Comparison of ENCODE assay signal across 2 cellular contexts in the genomic region with DNA sequence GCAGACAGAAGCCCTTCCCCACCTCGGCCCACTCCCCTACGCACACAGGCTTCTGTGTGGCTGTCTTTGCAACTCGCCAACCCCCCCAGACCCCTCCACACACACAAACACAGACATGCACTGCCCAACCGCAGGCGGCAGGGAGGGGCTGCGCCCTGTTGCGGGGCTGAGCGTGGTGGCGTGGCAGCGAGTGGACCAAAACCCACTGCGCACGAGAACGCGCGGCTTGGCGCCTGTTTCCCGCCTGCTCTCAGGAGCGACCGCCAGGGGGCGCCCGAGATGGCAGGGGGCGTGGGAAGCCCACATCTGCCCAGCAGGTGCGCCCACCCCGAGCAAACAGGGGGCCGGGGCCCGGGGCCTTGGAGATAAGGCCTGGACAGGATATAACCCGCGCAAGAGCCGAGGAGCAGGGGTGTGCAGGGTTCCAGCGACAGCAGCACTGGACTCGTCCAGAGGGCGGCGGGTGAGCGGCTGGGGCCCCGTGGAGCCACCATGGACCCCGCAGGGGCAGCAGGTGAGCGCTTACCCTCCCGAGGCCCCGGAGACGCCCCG.
TF ChIP-seq lines count a peak whose summit lies in the region.

A gene with protein sequence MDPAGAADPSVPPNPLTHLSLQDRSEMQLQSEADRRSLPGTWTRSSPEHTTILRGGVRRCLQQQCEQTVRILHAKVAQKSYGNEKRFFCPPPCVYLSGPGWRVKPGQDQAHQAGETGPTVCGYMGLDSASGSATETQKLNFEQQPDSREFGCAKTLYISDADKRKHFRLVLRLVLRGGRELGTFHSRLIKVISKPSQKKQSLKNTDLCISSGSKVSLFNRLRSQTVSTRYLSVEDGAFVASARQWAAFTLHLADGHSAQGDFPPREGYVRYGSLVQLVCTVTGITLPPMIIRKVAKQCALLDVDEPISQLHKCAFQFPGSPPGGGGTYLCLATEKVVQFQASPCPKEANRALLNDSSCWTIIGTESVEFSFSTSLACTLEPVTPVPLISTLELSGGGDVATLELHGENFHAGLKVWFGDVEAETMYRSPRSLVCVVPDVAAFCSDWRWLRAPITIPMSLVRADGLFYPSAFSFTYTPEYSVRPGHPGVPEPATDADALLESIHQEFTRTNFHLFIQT (plus strand): TSS at position 410 of the 552 bp plus-strand sequence. CDS start 83 bp downstream, at position 493.

TF ChIP-seq in SK-N-SH, 30 proteins besides CTCF, POLR2A, EP300 and RAD21:
- TF ChIP-seq, protein P1, sequence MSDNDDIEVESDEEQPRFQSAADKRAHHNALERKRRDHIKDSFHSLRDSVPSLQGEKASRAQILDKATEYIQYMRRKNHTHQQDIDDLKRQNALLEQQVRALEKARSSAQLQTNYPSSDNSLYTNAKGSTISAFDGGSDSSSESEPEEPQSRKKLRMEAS (IDR thresholded peaks at IDR 0.05; ENCODE audit: low read depth): no peak
- TF ChIP-seq TAF1 (IDR thresholded peaks at IDR 0.05; ENCODE audit: borderline replicate concordance, low read depth, low read length) (no peak), RFX5 (IDR thresholded peaks at IDR 0.05; ENCODE audit: low read length) (no peak), NRF1 (IDR thresholded peaks at IDR 0.05; ENCODE audit: low read depth, low read length) (no peak), RCOR1 (IDR thresholded peaks at IDR 0.05; ENCODE audit: low read length) (no peak), SMC3 (IDR thresholded peaks at IDR 0.05; ENCODE audit: low read depth, low read length) (peak; percentile 32; the same call in 1 of the 2 replicates), TEAD4 (IDR thresholded peaks at IDR 0.05; ENCODE audit: borderline replicate concordance, insufficient read depth) (no peak), FOXM1 (IDR thresholded peaks at IDR 0.05; ENCODE audit: low read depth) (no peak), CHD2 (IDR thresholded peaks at IDR 0.05; ENCODE audit: low read length, partially characterized antibody) (no peak)
TF ChIP-seq in SK-N-SH: peak in this region for 1.

TF ChIP-seq in K562, 482 proteins besides CTCF, POLR2A, EP300 and RAD21 (continued from another document and continues in another):
- TF ChIP-seq, protein P2, sequence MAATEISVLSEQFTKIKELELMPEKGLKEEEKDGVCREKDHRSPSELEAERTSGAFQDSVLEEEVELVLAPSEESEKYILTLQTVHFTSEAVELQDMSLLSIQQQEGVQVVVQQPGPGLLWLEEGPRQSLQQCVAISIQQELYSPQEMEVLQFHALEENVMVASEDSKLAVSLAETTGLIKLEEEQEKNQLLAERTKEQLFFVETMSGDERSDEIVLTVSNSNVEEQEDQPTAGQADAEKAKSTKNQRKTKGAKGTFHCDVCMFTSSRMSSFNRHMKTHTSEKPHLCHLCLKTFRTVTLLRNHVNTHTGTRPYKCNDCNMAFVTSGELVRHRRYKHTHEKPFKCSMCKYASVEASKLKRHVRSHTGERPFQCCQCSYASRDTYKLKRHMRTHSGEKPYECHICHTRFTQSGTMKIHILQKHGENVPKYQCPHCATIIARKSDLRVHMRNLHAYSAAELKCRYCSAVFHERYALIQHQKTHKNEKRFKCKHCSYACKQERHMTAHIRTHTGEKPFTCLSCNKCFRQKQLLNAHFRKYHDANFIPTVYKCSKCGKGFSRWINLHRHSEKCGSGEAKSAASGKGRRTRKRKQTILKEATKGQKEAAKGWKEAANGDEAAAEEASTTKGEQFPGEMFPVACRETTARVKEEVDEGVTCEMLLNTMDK (IDR thresholded peaks at IDR 0.05; ENCODE audit: borderline replicate concordance, insufficient read depth, low read depth, low read length, poor library complexity, severe bottlenecking): peak; percentile 69
- TF ChIP-seq, protein P3, sequence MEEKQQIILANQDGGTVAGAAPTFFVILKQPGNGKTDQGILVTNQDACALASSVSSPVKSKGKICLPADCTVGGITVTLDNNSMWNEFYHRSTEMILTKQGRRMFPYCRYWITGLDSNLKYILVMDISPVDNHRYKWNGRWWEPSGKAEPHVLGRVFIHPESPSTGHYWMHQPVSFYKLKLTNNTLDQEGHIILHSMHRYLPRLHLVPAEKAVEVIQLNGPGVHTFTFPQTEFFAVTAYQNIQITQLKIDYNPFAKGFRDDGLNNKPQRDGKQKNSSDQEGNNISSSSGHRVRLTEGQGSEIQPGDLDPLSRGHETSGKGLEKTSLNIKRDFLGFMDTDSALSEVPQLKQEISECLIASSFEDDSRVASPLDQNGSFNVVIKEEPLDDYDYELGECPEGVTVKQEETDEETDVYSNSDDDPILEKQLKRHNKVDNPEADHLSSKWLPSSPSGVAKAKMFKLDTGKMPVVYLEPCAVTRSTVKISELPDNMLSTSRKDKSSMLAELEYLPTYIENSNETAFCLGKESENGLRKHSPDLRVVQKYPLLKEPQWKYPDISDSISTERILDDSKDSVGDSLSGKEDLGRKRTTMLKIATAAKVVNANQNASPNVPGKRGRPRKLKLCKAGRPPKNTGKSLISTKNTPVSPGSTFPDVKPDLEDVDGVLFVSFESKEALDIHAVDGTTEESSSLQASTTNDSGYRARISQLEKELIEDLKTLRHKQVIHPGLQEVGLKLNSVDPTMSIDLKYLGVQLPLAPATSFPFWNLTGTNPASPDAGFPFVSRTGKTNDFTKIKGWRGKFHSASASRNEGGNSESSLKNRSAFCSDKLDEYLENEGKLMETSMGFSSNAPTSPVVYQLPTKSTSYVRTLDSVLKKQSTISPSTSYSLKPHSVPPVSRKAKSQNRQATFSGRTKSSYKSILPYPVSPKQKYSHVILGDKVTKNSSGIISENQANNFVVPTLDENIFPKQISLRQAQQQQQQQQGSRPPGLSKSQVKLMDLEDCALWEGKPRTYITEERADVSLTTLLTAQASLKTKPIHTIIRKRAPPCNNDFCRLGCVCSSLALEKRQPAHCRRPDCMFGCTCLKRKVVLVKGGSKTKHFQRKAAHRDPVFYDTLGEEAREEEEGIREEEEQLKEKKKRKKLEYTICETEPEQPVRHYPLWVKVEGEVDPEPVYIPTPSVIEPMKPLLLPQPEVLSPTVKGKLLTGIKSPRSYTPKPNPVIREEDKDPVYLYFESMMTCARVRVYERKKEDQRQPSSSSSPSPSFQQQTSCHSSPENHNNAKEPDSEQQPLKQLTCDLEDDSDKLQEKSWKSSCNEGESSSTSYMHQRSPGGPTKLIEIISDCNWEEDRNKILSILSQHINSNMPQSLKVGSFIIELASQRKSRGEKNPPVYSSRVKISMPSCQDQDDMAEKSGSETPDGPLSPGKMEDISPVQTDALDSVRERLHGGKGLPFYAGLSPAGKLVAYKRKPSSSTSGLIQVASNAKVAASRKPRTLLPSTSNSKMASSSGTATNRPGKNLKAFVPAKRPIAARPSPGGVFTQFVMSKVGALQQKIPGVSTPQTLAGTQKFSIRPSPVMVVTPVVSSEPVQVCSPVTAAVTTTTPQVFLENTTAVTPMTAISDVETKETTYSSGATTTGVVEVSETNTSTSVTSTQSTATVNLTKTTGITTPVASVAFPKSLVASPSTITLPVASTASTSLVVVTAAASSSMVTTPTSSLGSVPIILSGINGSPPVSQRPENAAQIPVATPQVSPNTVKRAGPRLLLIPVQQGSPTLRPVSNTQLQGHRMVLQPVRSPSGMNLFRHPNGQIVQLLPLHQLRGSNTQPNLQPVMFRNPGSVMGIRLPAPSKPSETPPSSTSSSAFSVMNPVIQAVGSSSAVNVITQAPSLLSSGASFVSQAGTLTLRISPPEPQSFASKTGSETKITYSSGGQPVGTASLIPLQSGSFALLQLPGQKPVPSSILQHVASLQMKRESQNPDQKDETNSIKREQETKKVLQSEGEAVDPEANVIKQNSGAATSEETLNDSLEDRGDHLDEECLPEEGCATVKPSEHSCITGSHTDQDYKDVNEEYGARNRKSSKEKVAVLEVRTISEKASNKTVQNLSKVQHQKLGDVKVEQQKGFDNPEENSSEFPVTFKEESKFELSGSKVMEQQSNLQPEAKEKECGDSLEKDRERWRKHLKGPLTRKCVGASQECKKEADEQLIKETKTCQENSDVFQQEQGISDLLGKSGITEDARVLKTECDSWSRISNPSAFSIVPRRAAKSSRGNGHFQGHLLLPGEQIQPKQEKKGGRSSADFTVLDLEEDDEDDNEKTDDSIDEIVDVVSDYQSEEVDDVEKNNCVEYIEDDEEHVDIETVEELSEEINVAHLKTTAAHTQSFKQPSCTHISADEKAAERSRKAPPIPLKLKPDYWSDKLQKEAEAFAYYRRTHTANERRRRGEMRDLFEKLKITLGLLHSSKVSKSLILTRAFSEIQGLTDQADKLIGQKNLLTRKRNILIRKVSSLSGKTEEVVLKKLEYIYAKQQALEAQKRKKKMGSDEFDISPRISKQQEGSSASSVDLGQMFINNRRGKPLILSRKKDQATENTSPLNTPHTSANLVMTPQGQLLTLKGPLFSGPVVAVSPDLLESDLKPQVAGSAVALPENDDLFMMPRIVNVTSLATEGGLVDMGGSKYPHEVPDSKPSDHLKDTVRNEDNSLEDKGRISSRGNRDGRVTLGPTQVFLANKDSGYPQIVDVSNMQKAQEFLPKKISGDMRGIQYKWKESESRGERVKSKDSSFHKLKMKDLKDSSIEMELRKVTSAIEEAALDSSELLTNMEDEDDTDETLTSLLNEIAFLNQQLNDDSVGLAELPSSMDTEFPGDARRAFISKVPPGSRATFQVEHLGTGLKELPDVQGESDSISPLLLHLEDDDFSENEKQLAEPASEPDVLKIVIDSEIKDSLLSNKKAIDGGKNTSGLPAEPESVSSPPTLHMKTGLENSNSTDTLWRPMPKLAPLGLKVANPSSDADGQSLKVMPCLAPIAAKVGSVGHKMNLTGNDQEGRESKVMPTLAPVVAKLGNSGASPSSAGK (IDR thresholded peaks at IDR 0.05): peak; percentile 61
- TF ChIP-seq HNRNPL (IDR thresholded peaks at IDR 0.05; ENCODE audit: low read depth, low read length): peak; percentile 25; the same call in 1 of the 2 replicates
- TF ChIP-seq ZNF583 (CRISPR knock-in tag; IDR thresholded peaks at IDR 0.05): no peak
- TF ChIP-seq NRF1 (conservative IDR thresholded peaks at IDR 0.05 in 1 of 2, IDR thresholded peaks at IDR 0.05 in 1 of 2): peak; percentile 59 to 64
- no peak for TF ChIP-seq TAF9B (IDR thresholded peaks at IDR 0.05; ENCODE audit: partially characterized antibody)
- TF ChIP-seq ADNP (tag; IDR thresholded peaks at IDR 0.05): no peak
- 0 out of 2 replicates have a peak, but pooled peaks have one; percentile 28 for TF ChIP-seq XRCC5 (IDR thresholded peaks at IDR 0.05; ENCODE audit: low read depth, low read length)
- no peak for TF ChIP-seq FOXJ3 (CRISPR knock-in tag; IDR thresholded peaks at IDR 0.05)
- TF ChIP-seq, protein P4, sequence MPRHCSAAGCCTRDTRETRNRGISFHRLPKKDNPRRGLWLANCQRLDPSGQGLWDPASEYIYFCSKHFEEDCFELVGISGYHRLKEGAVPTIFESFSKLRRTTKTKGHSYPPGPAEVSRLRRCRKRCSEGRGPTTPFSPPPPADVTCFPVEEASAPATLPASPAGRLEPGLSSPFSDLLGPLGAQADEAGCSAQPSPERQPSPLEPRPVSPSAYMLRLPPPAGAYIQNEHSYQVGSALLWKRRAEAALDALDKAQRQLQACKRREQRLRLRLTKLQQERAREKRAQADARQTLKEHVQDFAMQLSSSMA (CRISPR knock-in tag; IDR thresholded peaks at IDR 0.05): no peak
- TF ChIP-seq, protein P5, sequence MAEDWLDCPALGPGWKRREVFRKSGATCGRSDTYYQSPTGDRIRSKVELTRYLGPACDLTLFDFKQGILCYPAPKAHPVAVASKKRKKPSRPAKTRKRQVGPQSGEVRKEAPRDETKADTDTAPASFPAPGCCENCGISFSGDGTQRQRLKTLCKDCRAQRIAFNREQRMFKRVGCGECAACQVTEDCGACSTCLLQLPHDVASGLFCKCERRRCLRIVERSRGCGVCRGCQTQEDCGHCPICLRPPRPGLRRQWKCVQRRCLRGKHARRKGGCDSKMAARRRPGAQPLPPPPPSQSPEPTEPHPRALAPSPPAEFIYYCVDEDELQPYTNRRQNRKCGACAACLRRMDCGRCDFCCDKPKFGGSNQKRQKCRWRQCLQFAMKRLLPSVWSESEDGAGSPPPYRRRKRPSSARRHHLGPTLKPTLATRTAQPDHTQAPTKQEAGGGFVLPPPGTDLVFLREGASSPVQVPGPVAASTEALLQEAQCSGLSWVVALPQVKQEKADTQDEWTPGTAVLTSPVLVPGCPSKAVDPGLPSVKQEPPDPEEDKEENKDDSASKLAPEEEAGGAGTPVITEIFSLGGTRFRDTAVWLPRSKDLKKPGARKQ (CRISPR knock-in tag; IDR thresholded peaks at IDR 0.05): no peak
- TF ChIP-seq SETDB1 (IDR thresholded peaks at IDR 0.05; ENCODE audit: low read length): no peak
- peak; percentile 55 for TF ChIP-seq SMC3 (conservative IDR thresholded peaks at IDR 0.05; ENCODE audit: insufficient read depth, low read depth, low read length)
- no peak for TF ChIP-seq ZNF76 (CRISPR knock-in tag; IDR thresholded peaks at IDR 0.05; ENCODE audit: borderline replicate concordance)
- no peak for TF ChIP-seq ZNF384 (IDR thresholded peaks at IDR 0.05; ENCODE audit: low read depth, low read length)
- TF ChIP-seq ZNF586 (CRISPR knock-in tag; conservative IDR thresholded peaks at IDR 0.05): no peak
- no peak for TF ChIP-seq RFX1 (IDR thresholded peaks at IDR 0.05)
- TF ChIP-seq, protein P6, sequence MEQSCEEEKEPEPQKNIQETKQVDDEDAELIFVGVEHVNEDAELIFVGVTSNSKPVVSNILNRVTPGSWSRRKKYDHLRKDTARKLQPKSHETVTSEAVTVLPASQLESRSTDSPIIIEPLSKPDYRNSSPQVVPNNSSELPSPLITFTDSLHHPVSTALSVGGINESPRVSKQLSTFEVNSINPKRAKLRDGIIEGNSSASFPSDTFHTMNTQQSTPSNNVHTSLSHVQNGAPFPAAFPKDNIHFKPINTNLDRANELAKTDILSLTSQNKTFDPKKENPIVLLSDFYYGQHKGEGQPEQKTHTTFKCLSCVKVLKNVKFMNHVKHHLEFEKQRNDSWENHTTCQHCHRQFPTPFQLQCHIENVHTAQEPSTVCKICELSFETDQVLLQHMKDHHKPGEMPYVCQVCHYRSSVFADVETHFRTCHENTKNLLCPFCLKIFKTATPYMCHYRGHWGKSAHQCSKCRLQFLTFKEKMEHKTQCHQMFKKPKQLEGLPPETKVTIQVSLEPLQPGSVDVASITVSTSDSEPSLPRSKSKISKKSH (CRISPR knock-in tag; IDR thresholded peaks at IDR 0.05): no peak
- peak; percentile 58; the same call in 1 of the 2 replicates for TF ChIP-seq MTA3 (IDR thresholded peaks at IDR 0.05; ENCODE audit: borderline replicate concordance)
- peak; percentile 36; the same call in 1 of the 2 replicates for TF ChIP-seq EGR1 (conservative IDR thresholded peaks at IDR 0.05)
- TF ChIP-seq ZNF124 (CRISPR knock-in tag; IDR thresholded peaks at IDR 0.05): no peak
- no peak for TF ChIP-seq CBX8 (IDR thresholded peaks at IDR 0.05; ENCODE audit: borderline replicate concordance, extremely low read depth, low read depth, low read length, poor library complexity, severe bottlenecking)
- TF ChIP-seq BACH1 (tag; IDR thresholded peaks at IDR 0.05): no peak
- TF ChIP-seq, protein P7, sequence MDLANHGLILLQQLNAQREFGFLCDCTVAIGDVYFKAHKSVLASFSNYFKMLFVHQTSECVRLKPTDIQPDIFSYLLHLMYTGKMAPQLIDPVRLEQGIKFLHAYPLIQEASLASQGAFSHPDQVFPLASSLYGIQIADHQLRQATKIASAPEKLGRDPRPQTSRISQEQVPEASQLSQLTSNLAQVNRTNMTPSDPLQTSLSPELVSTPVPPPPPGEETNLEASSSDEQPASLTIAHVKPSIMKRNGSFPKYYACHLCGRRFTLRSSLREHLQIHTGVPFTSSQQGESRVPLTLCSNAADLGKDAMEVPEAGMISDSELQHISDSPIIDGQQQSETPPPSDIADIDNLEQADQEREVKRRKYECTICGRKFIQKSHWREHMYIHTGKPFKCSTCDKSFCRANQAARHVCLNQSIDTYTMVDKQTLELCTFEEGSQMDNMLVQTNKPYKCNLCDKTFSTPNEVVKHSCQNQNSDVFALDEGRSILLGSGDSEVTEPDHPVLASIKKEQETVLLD (IDR thresholded peaks at IDR 0.05): 0 out of 2 replicates have a peak, but pooled peaks have one; percentile 58
- TF ChIP-seq PCBP1 (IDR thresholded peaks at IDR 0.05; ENCODE audit: low read depth, low read length, poor library complexity, severe bottlenecking): peak; percentile 49
